ENCODE assay signal across 8 cellular contexts in the genomic region with DNA sequence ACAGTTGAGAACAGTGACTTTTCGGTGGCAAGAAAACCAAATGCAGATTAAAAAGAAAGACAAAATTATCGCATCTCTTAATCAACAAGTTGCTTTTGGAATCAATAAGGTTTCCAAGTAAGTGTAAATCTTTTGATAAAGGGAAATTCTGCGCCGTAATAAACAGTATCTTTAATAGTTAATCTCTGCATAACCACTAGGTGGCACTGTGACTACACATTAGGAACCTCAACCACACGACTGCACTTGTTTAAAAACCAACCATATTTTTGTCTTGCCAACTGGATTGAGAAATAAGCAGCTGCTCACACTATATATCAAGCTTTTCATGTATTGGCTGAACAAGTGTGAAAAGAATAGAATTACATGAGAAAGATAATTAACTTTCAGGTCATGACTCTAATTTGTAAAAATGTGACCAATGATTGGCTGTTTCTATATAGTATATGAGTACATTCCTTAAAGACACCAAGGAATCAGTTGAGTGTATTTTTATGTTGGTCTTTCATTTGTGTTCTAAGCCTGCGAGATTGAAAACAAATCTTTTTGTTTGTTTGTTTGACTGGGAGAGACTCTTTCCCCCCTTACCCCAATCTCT.
DNase-seq lines count a peak whose midpoint lies in the region; ATAC-seq and TF ChIP-seq lines count a peak whose summit lies in the region.

No MANE protein-coding gene starts in this region.

- H3K9me3 ChIP-seq in left lung, result no peaks in the 10 kb centered on the region

- H3K4me3 ChIP-seq in GM12865 (ENCODE audit: low read depth, low read length), result no peak overlapping the region
- H3K4me3 ChIP-seq in left lung, result no peak overlapping the region

- H3K36me3 ChIP-seq in left lung, result no peaks in the 10 kb centered on the region

- H3K4me1 ChIP-seq in left lung, result no peaks in the 10 kb centered on the region

- H3K27ac ChIP-seq in 22Rv1 (no peak overlapping the region), left lung (no peak overlapping the region)

- intact Hi-C loops in left lung (cut with DNase I), result loop anchor here in 1 of 2 donors (10.0 kb wide), 1 partner anchor 253 kb away; no protein-coding TSS in a partner anchor

- DNase-seq in GM12865 (ENCODE audit: low read depth), result peak; percentile 74
- peak; percentile 59 for DNase-seq in NCI-H2029 (lab: John Stamatoyannopoulos, UW)
- peak in 4 of 5 donors; percentile 21 to 71 (median 42) for DNase-seq in T-helper 1 cell
- DNase-seq in cerebellar cortex (ENCODE audit: low spot score), result peak; percentile 68
- no peak for DNase-seq in left lung
- DNase-seq in stimulated activated CD8-positive, alpha-beta memory T cell treated with anti-CD3 and anti-CD28 coated beads, Interleukin-4, amount 100 ng/mL, for 48 hours, result peak; percentile 30

- ATAC-seq in HG02759 (IDR thresholded peaks at IDR 0.05; ENCODE audit: unreplicated experiment), result peak; percentile 88
- peak; percentile 94 for ATAC-seq in left lung

- no peaks in the 10 kb centered on the region for H3K27me3 ChIP-seq in left lung

- TF ChIP-seq CTCF in 22Rv1 (IDR thresholded peaks at IDR 0.05) (peak; percentile 82), GM12865 (IDR thresholded peaks at IDR 0.05; ENCODE audit: insufficient read depth, low read depth, low read length, missing control alignments) (peak; percentile 50), left lung (IDR thresholded peaks at IDR 0.05) (peak; percentile 55 to 73)

Comparison
In these comparisons a context has a peak if more than half of its experiments do, and no peak if none do; other contexts are left out.
1. DNase-seq: peak in GM12865 (single experiment), NCI-H2029 (single experiment), T-helper 1 cell (4 of 5), cerebellar cortex (single experiment) and stimulated activated CD8-positive, alpha-beta memory T cell treated with anti-CD3 and anti-CD28 coated beads, Interleukin-4, amount 100 ng/mL, for 48 hours (single experiment); none in left lung (0 of 2).
2. Peak in every context shown above with its lines, with median percentiles within 50 percentile points of each other: CTCF ChIP-seq.